In the genomic region with DNA sequence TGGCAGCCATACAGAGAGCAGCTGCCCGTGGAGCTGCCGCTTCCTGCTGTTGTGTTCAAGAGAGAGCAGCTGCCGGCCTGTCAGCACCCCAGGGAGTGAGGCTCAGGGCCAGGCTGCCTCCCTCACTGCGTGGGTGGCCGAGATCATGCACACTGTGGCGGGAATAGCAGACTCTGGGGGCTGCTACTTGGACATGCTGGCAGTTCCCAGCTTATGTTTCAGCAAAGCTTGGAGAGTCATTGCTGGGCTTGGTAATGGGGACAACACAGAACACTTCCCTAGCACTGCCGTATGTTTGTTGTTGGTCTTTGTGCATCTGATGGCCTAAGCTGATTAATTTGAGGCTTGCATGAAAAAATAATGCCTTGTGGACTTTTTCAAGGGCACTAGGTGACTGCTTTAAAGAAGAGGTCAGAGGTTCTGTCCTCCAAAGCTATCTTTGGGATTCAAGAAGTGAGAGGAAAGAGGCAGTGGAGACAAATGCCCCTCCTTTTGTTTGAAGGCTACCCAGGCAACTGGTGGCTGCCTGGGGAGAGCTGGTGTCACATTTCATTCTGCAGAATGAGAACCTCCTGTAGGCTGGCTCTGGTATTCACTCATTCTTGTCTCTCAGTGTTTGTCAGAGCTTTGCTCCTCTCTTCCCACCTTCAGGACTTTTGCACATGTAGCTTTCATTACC, we compare ENCODE assay signal across 9 cellular contexts. TPM values are rescaled to one million over a fixed set of nuclear protein-coding genes. Genes with fewer than 3 reads are reported as not detected.
DNase-seq lines count a peak whose midpoint lies in the region; ATAC-seq and TF ChIP-seq lines count a peak whose summit lies in the region.
"Had no signal": no experiment of that assay in that cellular context is flagged by ENCODE, and none has a peak within 500 bp of the region (broad histone marks: within the 10 kb centered on the region; RNA-seq: fewer than 3 reads in every experiment).

No MANE protein-coding gene starts in this region.

- no peaks in the 10 kb centered on the region for H3K27me3 ChIP-seq in H7 (ENCODE audit: control insufficient read depth, insufficient read depth, low read length)
- H3K27me3 ChIP-seq in dorsolateral prefrontal cortex: no peaks in the 10 kb centered on the region

- no peak overlapping the region for H3K4me3 ChIP-seq in H7 (ENCODE audit: insufficient read depth, low read depth, low read length)
- H3K4me3 ChIP-seq in dorsolateral prefrontal cortex: peak overlapping the region in 11 of 59 donors; percentile 4 to 28 (median 16)

- H3K9me3 Mint-ChIP-seq in activated T-helper 17 cell treated with anti-CD3 and anti-CD28 coated beads, Interleukin-2, amount 50 U/mL, for 72 hours: no peaks in the 10 kb centered on the region
- H3K9me3 Mint-ChIP-seq in CD14-positive monocyte: peaks cover 0 to 10% (median 4%) of the 10 kb centered on the region in 7 donors

- H3K36me3 Mint-ChIP-seq in activated T-helper 17 cell treated with anti-CD3 and anti-CD28 coated beads, Interleukin-2, amount 50 U/mL, for 72 hours (ENCODE audit: low read depth): no peaks in the 10 kb centered on the region
- H3K36me3 Mint-ChIP-seq in CD14-positive monocyte: no peaks in the 10 kb centered on the region

- TF ChIP-seq CTCF in dorsolateral prefrontal cortex (IDR thresholded peaks at IDR 0.05 in 54 of 56, conservative IDR thresholded peaks at IDR 0.05 in 2 of 56; ENCODE audit: low read depth in 1 of 56, partially characterized antibody in 56 of 56) (no peak), CD14-positive monocyte (IDR thresholded peaks at IDR 0.05) (no peak)

- H3K36me3 ChIP-seq in H7 (replicated peaks; ENCODE audit: control insufficient read depth, insufficient read depth, low read length): no peaks in the 10 kb centered on the region

- H3K4me1 Mint-ChIP-seq in activated T-helper 17 cell treated with anti-CD3 and anti-CD28 coated beads, Interleukin-2, amount 50 U/mL, for 72 hours: no peaks in the 10 kb centered on the region
- H3K4me1 Mint-ChIP-seq in CD14-positive monocyte: no peaks in the 10 kb centered on the region

- no peak for ATAC-seq in activated T-helper 17 cell treated with anti-CD3 and anti-CD28 coated beads, Interleukin-2, amount 50 U/mL, for 72 hours (replicated peaks)
- ATAC-seq in HG03135 (IDR thresholded peaks at IDR 0.05; ENCODE audit: unreplicated experiment): no peak

- H3K4me3 Mint-ChIP-seq in activated T-helper 17 cell treated with anti-CD3 and anti-CD28 coated beads, Interleukin-2, amount 50 U/mL, for 72 hours: no peak overlapping the region
- H3K4me3 Mint-ChIP-seq in CD14-positive monocyte: no peak overlapping the region

- peak overlapping the region in 44 of 59 donors; percentile 1 to 81 (median 62) for H3K27ac ChIP-seq in dorsolateral prefrontal cortex
- H3K27ac ChIP-seq: HL-60 had no signal

- intact Hi-C loops in dorsolateral prefrontal cortex (cut with DNase I) (no loop called here), CD14-positive monocyte (cut with micrococcal nuclease) (no loop called here)

- no peak overlapping the region for H3K27ac Mint-ChIP-seq in activated T-helper 17 cell treated with anti-CD3 and anti-CD28 coated beads, Interleukin-2, amount 50 U/mL, for 72 hours
- H3K27ac Mint-ChIP-seq in CD14-positive monocyte: no peak overlapping the region

- DNase-seq in H7: peak; percentile 87
- DNase-seq in NCI-H510A treated with DMSO at 0.1 percent for 48 hours (lab: John Stamatoyannopoulos, UW): peak; percentile 78
- DNase-seq in dorsolateral prefrontal cortex: peak; percentile 50 to 91 (median 78)
- peak; percentile 69 for DNase-seq in middle frontal gyrus (ENCODE audit: extremely low spot score, low spot score)
- DNase-seq in RPMI8226: no peak
- DNase-seq in CD14-positive monocyte (ENCODE audit: low spot score): no peak

- H3K27me3 Mint-ChIP-seq in activated T-helper 17 cell treated with anti-CD3 and anti-CD28 coated beads, Interleukin-2, amount 50 U/mL, for 72 hours: peaks cover 7% of the 10 kb centered on the region
- peaks cover 0 to 2% (median 1%) of the 10 kb centered on the region in 3 donors for H3K27me3 Mint-ChIP-seq in CD14-positive monocyte (ENCODE audit: low read depth in 3 of 3)

RNA-seq across cellular contexts. Expression of gene MRAP2, which starts 18.8 kb away (rescaled TPM):
- 4.2 and 4.7 TPM in 2 replicates for total RNA-seq in H7 (2014; rRNA removed; shearing (Covaris generic))
- total RNA-seq in dorsolateral prefrontal cortex: 10 to 100 TPM in 118 of 120 experiments, 1 to 10 TPM in 2; 8.7 to 36.6 (median 24.2) TPM
- total RNA-seq in activated T-helper 17 cell treated with anti-CD3 and anti-CD28 coated beads, Interleukin-2, amount 50 U/mL, for 72 hours: under 1 TPM in 1 of 2 donors, not detected in 1; 0.11 TPM
- polyA plus RNA-seq in CD14-positive monocyte: not detected

Comparison
In these comparisons a context has a peak if more than half of its experiments do, and no peak if none do; other contexts are left out.
1. DNase-seq: peak in H7 (single experiment), NCI-H510A treated with DMSO at 0.1 percent for 48 hours (single experiment), dorsolateral prefrontal cortex (10 of 10) and middle frontal gyrus (single experiment); none in RPMI8226 (single experiment) and CD14-positive monocyte (single experiment).